20 cellular contexts compared by ENCODE assay signal in the genomic region with DNA sequence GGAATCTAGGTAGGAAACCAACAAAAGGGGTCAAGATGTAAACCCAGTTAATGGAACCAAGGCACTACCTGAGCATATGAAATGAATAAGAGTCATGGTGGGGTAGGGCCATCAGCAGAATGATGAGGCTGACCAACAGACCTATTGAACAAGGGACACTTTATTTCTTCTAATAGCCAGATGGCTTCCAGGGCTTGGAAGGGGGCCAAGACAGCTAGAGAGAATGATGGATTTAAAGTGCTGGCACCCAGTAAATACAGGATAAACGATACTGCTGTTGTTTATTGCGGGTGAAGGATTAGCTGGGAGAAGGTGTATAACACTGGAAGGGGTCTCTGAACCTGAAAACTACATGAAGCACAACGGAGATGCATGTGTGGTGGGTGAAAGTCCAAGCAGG. TPM values are rescaled to one million over a fixed set of nuclear protein-coding genes. Genes with fewer than 3 reads are reported as not detected.
DNase-seq lines count a peak whose midpoint lies in the region; ATAC-seq, FAIRE-seq and TF ChIP-seq lines count a peak whose summit lies in the region.
"Had no signal": no experiment of that assay in that cellular context is flagged by ENCODE, and none has a peak within 500 bp of the region (broad histone marks: within the 10 kb centered on the region; RNA-seq: fewer than 3 reads in every experiment).

No MANE protein-coding gene starts in this region.

- H3K4me3 ChIP-seq in endothelial cell of umbilical vein (replicated peaks in 1 of 3; ENCODE audit: insufficient read depth in 1 of 3, low read depth in 1 of 3, low read length in 3 of 3), result no peak overlapping the region
- H3K4me3 ChIP-seq: breast epithelium, HAP-1, psoas muscle, stomach had no signal

- POLR2A ChIA-PET in endothelial cell of umbilical vein (lab: Charles Lee), result interaction anchor here (0.9 to 1.0 kb wide), 2 partner anchors 16 to 22 kb away, joined by 3 to 5 read pairs; partner anchors contain the start of gene DDAH1

- H3K9ac ChIP-seq in endothelial cell of umbilical vein (replicated peaks; ENCODE audit: extremely low read depth, insufficient read depth, low read length), result peak overlapping the region; percentile 70

- H3K79me2 ChIP-seq in endothelial cell of umbilical vein (ENCODE audit: control insufficient read depth, insufficient read depth, low read length), result peaks cover 86% of the 10 kb centered on the region

- intact Hi-C loops in endothelial cell of umbilical vein (cut with micrococcal nuclease), result loop anchor here (2.0 to 5.0 kb wide), 2 partner anchors 43 to 178 kb away; no protein-coding TSS in a partner anchor

- BruUV-seq in endothelial cell of umbilical vein (replicated peaks; lab: Mats Ljungman, UMichigan), result no TSS peak

- dilution Hi-C loops in endothelial cell of umbilical vein (cut with MboI; ENCODE audit: extremely low pct_ligation_motif_present, low sequenced_read_pairs), result no loop called here

- H2AFZ ChIP-seq in endothelial cell of umbilical vein (ENCODE audit: low read depth, low read length), result no peak overlapping the region

- H3K9me1 ChIP-seq in endothelial cell of umbilical vein (replicated peaks; ENCODE audit: control insufficient read depth, extremely low read depth, insufficient read depth, low read length), result no peaks in the 10 kb centered on the region

- no peak for ATAC-seq in HG03135 (IDR thresholded peaks at IDR 0.05; ENCODE audit: unreplicated experiment)
- ATAC-seq: psoas muscle had no signal

- CTCF ChIA-PET in endothelial cell of umbilical vein (lab: Charles Lee), result interaction anchor here (1.3 to 1.8 kb wide), 5 partner anchors 14 to 135 kb away, joined by 3 to 8 read pairs (median 6); partner anchors contain the start of gene DDAH1

- no peaks in the 10 kb centered on the region for H4K20me1 ChIP-seq in endothelial cell of umbilical vein (replicated peaks; ENCODE audit: control insufficient read depth, extremely low read depth, insufficient read depth, low read length)

- H3K27ac ChIP-seq in endothelial cell of umbilical vein (ENCODE audit: insufficient read depth, low read depth, low read length), result peak overlapping the region; percentile 98
- H3K27ac ChIP-seq: psoas muscle had no signal

- no peak for TF ChIP-seq CTCF in endothelial cell of umbilical vein (IDR thresholded peaks at IDR 0.05; ENCODE audit: extremely low read depth in 1 of 2, insufficient read depth in 1 of 2, low read depth in 1 of 2, low read length in 2 of 2)

- DNase-seq in COLO829 (ENCODE audit: low spot score), result peak; percentile 11
- DNase-seq in DMS 273 treated with DMSO at 0.1 percent for 48 hours (lab: John Stamatoyannopoulos, UW), result peak; percentile 50
- DNase-seq in NCI-H524 (lab: John Stamatoyannopoulos, UW), result peak; percentile 70 to 81
- no peak for DNase-seq in endothelial cell of umbilical vein (ENCODE audit: low read depth, low spot score)
- DNase-seq in NK-92 treated with Interleukin-12 subunit alpha and Interleukin-12 subunit beta, amount 100 ng/mL, for 24 hours (lab: John Stamatoyannopoulos, UW), result no peak
- DNase-seq in 8988T, result no peak
- DNase-seq: activated CD4-positive, alpha-beta T cell treated with anti-CD3 and anti-CD28 coated beads for 4 hours; dermis blood vessel endothelial cell; foreskin fibroblast; midbrain; NCI-H2081 treated with DMSO at 0.1 percent for 48 hours; psoas muscle; stimulated activated CD4-positive, alpha-beta T cell treated with anti-CD3 and anti-CD28 coated beads, Interleukin-4, amount 100 ng/mL, for 1 hour; stomach had no signal

- TF ChIP-seq POLR2A in endothelial cell of umbilical vein (IDR thresholded peaks at IDR 0.05; ENCODE audit: low read depth, low read length), result peak; percentile 15

- H3K4me1 ChIP-seq in endothelial cell of umbilical vein (ENCODE audit: control insufficient read depth, extremely low read depth, insufficient read depth, low read length), result peaks cover 42% of the 10 kb centered on the region
- H3K4me1 ChIP-seq: breast epithelium had no signal

- H3K9me3 ChIP-seq in endothelial cell of umbilical vein (replicated peaks; ENCODE audit: control insufficient read depth, insufficient read depth, low read length), result no peaks in the 10 kb centered on the region
- H3K9me3 ChIP-seq: breast epithelium, psoas muscle, stomach had no signal

- H3K36me3 ChIP-seq in endothelial cell of umbilical vein (ENCODE audit: control insufficient read depth in 2 of 2, extremely low read depth in 1 of 2, insufficient read depth in 2 of 2, low read length in 2 of 2), result peaks cover 0 to 3% of the 10 kb centered on the region in 2 experiments
- H3K36me3 ChIP-seq: breast epithelium, HAP-1, stomach had no signal

- no peaks in the 10 kb centered on the region for H3K27me3 ChIP-seq in endothelial cell of umbilical vein (ENCODE audit: control insufficient read depth in 2 of 2, insufficient read depth in 2 of 2, low read length in 2 of 2)
- H3K27me3 ChIP-seq: breast epithelium, stomach had no signal

- peak overlapping the region; percentile 87 for H3K4me2 ChIP-seq in endothelial cell of umbilical vein (ENCODE audit: insufficient read depth, low read length)

- FAIRE-seq in endothelial cell of umbilical vein (lab: Jason Lieb, UNC), result no peak
- FAIRE-seq: D721Med, GM12891, small intestine had no signal

TF ChIP-seq in endothelial cell of umbilical vein, 7 proteins besides CTCF, POLR2A, EP300 and RAD21:
- no peak for TF ChIP-seq JUN (IDR thresholded peaks at IDR 0.05; ENCODE audit: borderline replicate concordance, insufficient read depth, insufficient read length, low read depth)
- no peak for TF ChIP-seq EZH2 (IDR thresholded peaks at IDR 0.05; ENCODE audit: borderline replicate concordance, low read depth, low read length, severe bottlenecking)
- TF ChIP-seq MYC (IDR thresholded peaks at IDR 0.05; ENCODE audit: low read depth, low read length), result no peak
- no peak for TF ChIP-seq GATA2 (IDR thresholded peaks at IDR 0.05; ENCODE audit: insufficient read depth, insufficient read length, low read depth, low read length)
- TF ChIP-seq POLR2AphosphoS5 (IDR thresholded peaks at IDR 0.05; ENCODE audit: insufficient read depth, low read depth, low read length), result no peak
- no peak for TF ChIP-seq FOS (IDR thresholded peaks at IDR 0.05; ENCODE audit: borderline replicate concordance, insufficient read depth, low read length)
- TF ChIP-seq, protein P1, sequence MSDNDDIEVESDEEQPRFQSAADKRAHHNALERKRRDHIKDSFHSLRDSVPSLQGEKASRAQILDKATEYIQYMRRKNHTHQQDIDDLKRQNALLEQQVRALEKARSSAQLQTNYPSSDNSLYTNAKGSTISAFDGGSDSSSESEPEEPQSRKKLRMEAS (IDR thresholded peaks at IDR 0.05; ENCODE audit: insufficient read depth, insufficient read length), result no peak

RNA-seq across cellular contexts. Expression of gene DDAH1, which starts 15.6 kb away (rescaled TPM):
- 72.0 and 75.2 TPM in 2 replicates for total RNA-seq in endothelial cell of umbilical vein
- 37.4 and 44.0 TPM in 2 replicates for polyA plus RNA-seq in endothelial cell of umbilical vein
- polyA plus RNA-seq in endothelial cell of umbilical vein (2011; cell fraction: cytosol; rRNA removed), result 52.2 and 54.0 TPM in 2 replicates
- polyA plus RNA-seq in endothelial cell of umbilical vein (2011; cell fraction: nucleus; rRNA removed), result 37.3 and 48.8 TPM in 2 replicates
- 29.6 and 43.7 TPM in 2 replicates for polyA plus RNA-seq in endothelial cell of umbilical vein (2012)
- polyA minus RNA-seq in endothelial cell of umbilical vein, result 69.4 and 83.6 TPM in 2 replicates
- polyA minus RNA-seq in endothelial cell of umbilical vein (2011; cell fraction: cytosol; rRNA and poly(A)+ RNA removed), result 10.1 TPM
- 43.9 and 57.7 TPM in 2 replicates for polyA minus RNA-seq in endothelial cell of umbilical vein (2011; cell fraction: nucleus; rRNA and poly(A)+ RNA removed)

Comparison
In these comparisons a context has a peak if more than half of its experiments do, and no peak if none do; other contexts are left out.
1. DNase-seq: peak in COLO829 (single experiment), DMS 273 treated with DMSO at 0.1 percent for 48 hours (single experiment) and NCI-H524 (2 of 2); none in endothelial cell of umbilical vein (single experiment), NK-92 treated with Interleukin-12 subunit alpha and Interleukin-12 subunit beta, amount 100 ng/mL, for 24 hours (single experiment) and 8988T (single experiment).